In genomic region chr22:17401728-17402127, GRCh38 we compare ENCODE assay signal across 23 cellular contexts. TPM values are rescaled to one million over a fixed set of nuclear protein-coding genes. Genes with fewer than 3 reads are reported as not detected.
"Had no signal": no experiment of that assay in that cellular context is flagged by ENCODE, and none has a peak within 500 bp of the region (broad histone marks: within the 10 kb centered on the region; RNA-seq: fewer than 3 reads in every experiment).

No MANE protein-coding gene starts in this region.

- H3K9me3 ChIP-seq: colonic mucosa, esophagus squamous epithelium, heart right ventricle, left lung, lower lobe of right lung, mucosa of descending colon had no signal

- H3K27ac ChIP-seq: colonic mucosa, epithelial cell of prostate, esophagus squamous epithelium, heart right ventricle, left lung, lower lobe of right lung had no signal

- H3K27me3 Mint-ChIP-seq: effector memory CD8-positive, alpha-beta T cell had no signal

- H3K4me3 Mint-ChIP-seq: dendritic cell treated with granulocyte-macrophage colony-stimulating factor and Interleukin-4, amounts not matched to agents 40 ng/mL and 50 ng/mL, for 4 days; effector memory CD8-positive, alpha-beta T cell; endodermal cell had no signal

- DNase-seq: cerebellar nuclear complex; colonic mucosa; cortex of kidney; effector CD8-positive, alpha-beta T cell; effector memory CD8-positive, alpha-beta T cell; endodermal cell; erythroblast; esophagus squamous epithelium; foreskin fibroblast; glutamatergic neuron; head of caudate nucleus; heart right ventricle; hippocampal formation; left cardiac atrium; left lung; left ventricle myocardium superior; lower lobe of right lung; mesenchymal stem cell; mucosa of descending colon had no signal

- H3K27me3 ChIP-seq: colonic mucosa, esophagus squamous epithelium, heart right ventricle, left lung had no signal

- H3K4me1 ChIP-seq: colonic mucosa had no signal

- H3K9me3 Mint-ChIP-seq: dendritic cell treated with granulocyte-macrophage colony-stimulating factor and Interleukin-4, amounts not matched to agents 40 ng/mL and 50 ng/mL, for 4 days; effector memory CD8-positive, alpha-beta T cell; endodermal cell had no signal

- H3K4me3 ChIP-seq: colonic mucosa, esophagus squamous epithelium, heart right ventricle, left lung, lower lobe of right lung, mucosa of descending colon had no signal

- H3K27ac Mint-ChIP-seq: dendritic cell treated with granulocyte-macrophage colony-stimulating factor and Interleukin-4, amounts not matched to agents 40 ng/mL and 50 ng/mL, for 4 days; effector memory CD8-positive, alpha-beta T cell; endodermal cell had no signal

- H3K36me3 ChIP-seq: colonic mucosa, esophagus squamous epithelium, heart right ventricle, left lung, lower lobe of right lung had no signal

- ATAC-seq: effector memory CD8-positive, alpha-beta T cell; esophagus mucosa; heart right ventricle; left cardiac atrium; left lung; left ventricle myocardium superior; lower lobe of right lung; mucosa of descending colon had no signal

RNA-seq across cellular contexts. Expression of gene CECR2, which starts 32.5 kb away (rescaled TPM):
- polyA plus RNA-seq: keratinocyte had no signal
